In the genomic region with DNA sequence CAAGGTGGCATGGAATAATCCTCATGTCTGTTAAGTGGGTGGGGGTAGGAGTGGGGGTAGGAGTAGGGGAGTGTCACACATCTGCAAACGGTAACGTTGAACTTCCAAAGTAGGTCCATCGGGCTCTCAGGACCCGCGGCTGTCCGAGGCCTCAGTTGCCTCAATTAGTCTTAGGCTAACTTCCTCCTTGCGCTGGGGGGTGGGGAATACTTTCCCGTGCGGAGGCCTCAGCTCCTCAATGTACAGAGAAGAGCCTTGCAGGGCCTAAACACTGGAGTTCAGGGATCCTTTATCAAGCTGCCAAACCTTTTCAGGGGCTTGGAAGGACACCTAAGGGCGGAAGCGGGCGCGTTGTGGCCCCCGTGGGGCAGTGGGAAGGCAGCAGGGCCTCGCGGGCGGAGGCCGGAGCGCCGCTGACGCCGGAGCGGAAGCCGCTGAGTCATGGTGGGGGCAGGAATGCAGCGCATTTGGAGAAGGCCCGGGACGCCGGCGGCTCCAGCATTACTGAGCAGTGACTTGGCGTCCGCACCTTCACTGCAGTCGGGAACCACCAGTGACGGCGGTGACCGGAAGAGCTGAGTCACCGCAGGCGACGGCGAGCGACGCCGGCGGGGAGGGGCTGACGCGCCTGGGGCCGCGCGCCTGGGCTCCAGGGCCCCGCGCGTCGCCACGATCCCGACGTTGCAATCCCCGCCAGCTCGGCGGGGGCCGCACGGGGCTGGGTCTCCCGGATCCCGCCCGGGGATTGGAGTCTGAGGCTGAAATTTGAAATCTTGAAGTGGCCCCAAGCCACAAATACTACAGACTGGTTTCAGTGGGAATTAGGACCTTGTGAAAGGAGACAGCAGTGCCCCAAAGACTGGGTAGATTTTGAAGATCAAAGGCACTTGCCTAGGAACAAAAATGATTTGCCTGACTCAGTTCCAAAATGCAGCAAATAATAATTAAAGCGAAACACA, we compare ENCODE assay signal across 1 cellular context.
TF ChIP-seq lines count a peak whose summit lies in the region.

No MANE protein-coding gene starts in this region.

TF ChIP-seq in HepG2, 621 proteins besides CTCF, POLR2A, EP300 and RAD21 (continued from another document and continues in another):
- TF ChIP-seq TFDP2 (CRISPR knock-in tag; IDR thresholded peaks at IDR 0.05): peak; percentile 78
- TF ChIP-seq MXD4 (CRISPR knock-in tag; IDR thresholded peaks at IDR 0.05): peak; percentile 94
- no peak for TF ChIP-seq RAD51 (IDR thresholded peaks at IDR 0.05; ENCODE audit: borderline replicate concordance)
- 0 out of 2 replicates have a peak, but pooled peaks have one; percentile 37 for TF ChIP-seq ZNF510 (CRISPR knock-in tag; IDR thresholded peaks at IDR 0.05; ENCODE audit: low read depth)
- TF ChIP-seq SCMH1 (CRISPR knock-in tag; IDR thresholded peaks at IDR 0.05; ENCODE audit: borderline replicate concordance): no peak
- TF ChIP-seq REXO4 (CRISPR knock-in tag; IDR thresholded peaks at IDR 0.05; ENCODE audit: borderline replicate concordance): no peak
- peak; percentile 80 for TF ChIP-seq HDAC2 (CRISPR knock-in tag; IDR thresholded peaks at IDR 0.05)
- no peak for TF ChIP-seq ZNF17 (CRISPR knock-in tag; IDR thresholded peaks at IDR 0.05)
- TF ChIP-seq ZNF83 (CRISPR knock-in tag; IDR thresholded peaks at IDR 0.05; ENCODE audit: borderline replicate concordance): 0 out of 2 replicates have a peak, but pooled peaks have one; percentile 16
- TF ChIP-seq HIC2 (CRISPR knock-in tag; IDR thresholded peaks at IDR 0.05; ENCODE audit: low read depth): no peak; the same call in 1 of the 2 replicates
- peak; percentile 92 for TF ChIP-seq SPEN (CRISPR knock-in tag; IDR thresholded peaks at IDR 0.05; ENCODE audit: low read depth)
- TF ChIP-seq SSRP1 (CRISPR knock-in tag; IDR thresholded peaks at IDR 0.05): no peak; the same call in 1 of the 2 replicates
- TF ChIP-seq RNF2 (conservative IDR thresholded peaks at IDR 0.05; ENCODE audit: low read depth): peak; percentile 85; the same call in 1 of the 2 replicates
- no peak for TF ChIP-seq HNF4A (CRISPR knock-in tag; IDR thresholded peaks at IDR 0.05)
- no peak for TF ChIP-seq MZF1 (CRISPR knock-in tag; IDR thresholded peaks at IDR 0.05; ENCODE audit: borderline replicate concordance)
- TF ChIP-seq ZNF207 (IDR thresholded peaks at IDR 0.05; ENCODE audit: borderline replicate concordance): no peak
- TF ChIP-seq, protein P1, sequence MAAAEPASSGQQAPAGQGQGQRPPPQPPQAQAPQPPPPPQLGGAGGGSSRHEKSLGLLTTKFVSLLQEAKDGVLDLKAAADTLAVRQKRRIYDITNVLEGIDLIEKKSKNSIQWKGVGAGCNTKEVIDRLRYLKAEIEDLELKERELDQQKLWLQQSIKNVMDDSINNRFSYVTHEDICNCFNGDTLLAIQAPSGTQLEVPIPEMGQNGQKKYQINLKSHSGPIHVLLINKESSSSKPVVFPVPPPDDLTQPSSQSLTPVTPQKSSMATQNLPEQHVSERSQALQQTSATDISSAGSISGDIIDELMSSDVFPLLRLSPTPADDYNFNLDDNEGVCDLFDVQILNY (CRISPR knock-in tag; conservative IDR thresholded peaks at IDR 0.05): 0 out of 2 replicates have a peak, but pooled peaks have one; percentile 15
- TF ChIP-seq ZNF230 (CRISPR knock-in tag; IDR thresholded peaks at IDR 0.05): no peak; the same call in 1 of the 2 replicates
- TF ChIP-seq ATF2 (CRISPR knock-in tag; IDR thresholded peaks at IDR 0.05): peak; percentile 90
- TF ChIP-seq CREB1 (IDR thresholded peaks at IDR 0.05): peak; percentile 92
- TF ChIP-seq CREB1 (CRISPR knock-in tag; IDR thresholded peaks at IDR 0.05): peak; percentile 83
- TF ChIP-seq ARID5B (CRISPR knock-in tag; IDR thresholded peaks at IDR 0.05): peak; percentile 86
- TF ChIP-seq ZNF7 (CRISPR knock-in tag; IDR thresholded peaks at IDR 0.05): no peak
- TF ChIP-seq SP4 (CRISPR knock-in tag; IDR thresholded peaks at IDR 0.05): peak; percentile 86
- 0 out of 2 replicates have a peak, but pooled peaks have one; percentile 56 for TF ChIP-seq ZNF138 (CRISPR knock-in tag; IDR thresholded peaks at IDR 0.05; ENCODE audit: low read depth)
- peak; percentile 81; the same call in 1 of the 2 replicates for TF ChIP-seq TFDP1 (CRISPR knock-in tag; IDR thresholded peaks at IDR 0.05; ENCODE audit: borderline replicate concordance)
- TF ChIP-seq MBNL3 (CRISPR knock-in tag; conservative IDR thresholded peaks at IDR 0.05): no peak
- no peak for TF ChIP-seq SRSF1 (optimal IDR thresholded peaks at IDR 0.05; ENCODE audit: low read depth, low read length)
- TF ChIP-seq TEF (CRISPR knock-in tag; IDR thresholded peaks at IDR 0.05): no peak
- TF ChIP-seq, protein P2, sequence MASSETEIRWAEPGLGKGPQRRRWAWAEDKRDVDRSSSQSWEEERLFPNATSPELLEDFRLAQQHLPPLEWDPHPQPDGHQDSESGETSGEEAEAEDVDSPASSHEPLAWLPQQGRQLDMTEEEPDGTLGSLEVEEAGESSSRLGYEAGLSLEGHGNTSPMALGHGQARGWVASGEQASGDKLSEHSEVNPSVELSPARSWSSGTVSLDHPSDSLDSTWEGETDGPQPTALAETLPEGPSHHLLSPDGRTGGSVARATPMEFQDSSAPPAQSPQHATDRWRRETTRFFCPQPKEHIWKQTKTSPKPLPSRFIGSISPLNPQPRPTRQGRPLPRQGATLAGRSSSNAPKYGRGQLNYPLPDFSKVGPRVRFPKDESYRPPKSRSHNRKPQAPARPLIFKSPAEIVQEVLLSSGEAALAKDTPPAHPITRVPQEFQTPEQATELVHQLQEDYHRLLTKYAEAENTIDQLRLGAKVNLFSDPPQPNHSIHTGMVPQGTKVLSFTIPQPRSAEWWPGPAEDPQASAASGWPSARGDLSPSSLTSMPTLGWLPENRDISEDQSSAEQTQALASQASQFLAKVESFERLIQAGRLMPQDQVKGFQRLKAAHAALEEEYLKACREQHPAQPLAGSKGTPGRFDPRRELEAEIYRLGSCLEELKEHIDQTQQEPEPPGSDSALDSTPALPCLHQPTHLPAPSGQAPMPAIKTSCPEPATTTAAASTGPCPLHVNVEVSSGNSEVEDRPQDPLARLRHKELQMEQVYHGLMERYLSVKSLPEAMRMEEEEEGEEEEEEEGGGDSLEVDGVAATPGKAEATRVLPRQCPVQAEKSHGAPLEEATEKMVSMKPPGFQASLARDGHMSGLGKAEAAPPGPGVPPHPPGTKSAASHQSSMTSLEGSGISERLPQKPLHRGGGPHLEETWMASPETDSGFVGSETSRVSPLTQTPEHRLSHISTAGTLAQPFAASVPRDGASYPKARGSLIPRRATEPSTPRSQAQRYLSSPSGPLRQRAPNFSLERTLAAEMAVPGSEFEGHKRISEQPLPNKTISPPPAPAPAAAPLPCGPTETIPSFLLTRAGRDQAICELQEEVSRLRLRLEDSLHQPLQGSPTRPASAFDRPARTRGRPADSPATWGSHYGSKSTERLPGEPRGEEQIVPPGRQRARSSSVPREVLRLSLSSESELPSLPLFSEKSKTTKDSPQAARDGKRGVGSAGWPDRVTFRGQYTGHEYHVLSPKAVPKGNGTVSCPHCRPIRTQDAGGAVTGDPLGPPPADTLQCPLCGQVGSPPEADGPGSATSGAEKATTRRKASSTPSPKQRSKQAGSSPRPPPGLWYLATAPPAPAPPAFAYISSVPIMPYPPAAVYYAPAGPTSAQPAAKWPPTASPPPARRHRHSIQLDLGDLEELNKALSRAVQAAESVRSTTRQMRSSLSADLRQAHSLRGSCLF (CRISPR knock-in tag; IDR thresholded peaks at IDR 0.05; ENCODE audit: borderline replicate concordance): no peak
- TF ChIP-seq, protein P3, sequence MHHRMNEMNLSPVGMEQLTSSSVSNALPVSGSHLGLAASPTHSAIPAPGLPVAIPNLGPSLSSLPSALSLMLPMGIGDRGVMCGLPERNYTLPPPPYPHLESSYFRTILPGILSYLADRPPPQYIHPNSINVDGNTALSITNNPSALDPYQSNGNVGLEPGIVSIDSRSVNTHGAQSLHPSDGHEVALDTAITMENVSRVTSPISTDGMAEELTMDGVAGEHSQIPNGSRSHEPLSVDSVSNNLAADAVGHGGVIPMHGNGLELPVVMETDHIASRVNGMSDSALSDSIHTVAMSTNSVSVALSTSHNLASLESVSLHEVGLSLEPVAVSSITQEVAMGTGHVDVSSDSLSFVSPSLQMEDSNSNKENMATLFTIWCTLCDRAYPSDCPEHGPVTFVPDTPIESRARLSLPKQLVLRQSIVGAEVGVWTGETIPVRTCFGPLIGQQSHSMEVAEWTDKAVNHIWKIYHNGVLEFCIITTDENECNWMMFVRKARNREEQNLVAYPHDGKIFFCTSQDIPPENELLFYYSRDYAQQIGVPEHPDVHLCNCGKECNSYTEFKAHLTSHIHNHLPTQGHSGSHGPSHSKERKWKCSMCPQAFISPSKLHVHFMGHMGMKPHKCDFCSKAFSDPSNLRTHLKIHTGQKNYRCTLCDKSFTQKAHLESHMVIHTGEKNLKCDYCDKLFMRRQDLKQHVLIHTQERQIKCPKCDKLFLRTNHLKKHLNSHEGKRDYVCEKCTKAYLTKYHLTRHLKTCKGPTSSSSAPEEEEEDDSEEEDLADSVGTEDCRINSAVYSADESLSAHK (CRISPR knock-in tag; IDR thresholded peaks at IDR 0.05; ENCODE audit: borderline replicate concordance): no peak
- no peak for TF ChIP-seq ARNTL (CRISPR knock-in tag; IDR thresholded peaks at IDR 0.05)
- no peak for TF ChIP-seq NBN (conservative IDR thresholded peaks at IDR 0.05)
- TF ChIP-seq ZIK1 (CRISPR knock-in tag; IDR thresholded peaks at IDR 0.05; ENCODE audit: borderline replicate concordance, low read depth): peak; percentile 76; the same call in 1 of the 2 replicates
- no peak for TF ChIP-seq ZNF879 (CRISPR knock-in tag; IDR thresholded peaks at IDR 0.05)
- TF ChIP-seq NCOA1 (CRISPR knock-in tag; IDR thresholded peaks at IDR 0.05): no peak
- TF ChIP-seq ZNF235 (CRISPR knock-in tag; IDR thresholded peaks at IDR 0.05; ENCODE audit: borderline replicate concordance): peak; percentile 76; the same call in 1 of the 2 replicates
